ENCODE assay signal across 9 cellular contexts in genomic region chr12:122106891-122107660, GRCh38. TPM values are rescaled to one million over a fixed set of nuclear protein-coding genes. Genes with fewer than 3 reads are reported as not detected.
DNase-seq lines count a peak whose midpoint lies in the region; ATAC-seq, FAIRE-seq and TF ChIP-seq lines count a peak whose summit lies in the region.
"Had no signal": no experiment of that assay in that cellular context is flagged by ENCODE, and none has a peak within 500 bp of the region (broad histone marks: within the 10 kb centered on the region; RNA-seq: fewer than 3 reads in every experiment).

No MANE protein-coding gene starts in this region.

- POLR2A ChIA-PET in activated CD8-positive, alpha-beta T cell treated with anti-CD3 and anti-CD28 coated beads for 36 hours (lab: Charles Lee): interaction anchor here (0.9 to 3.7 kb wide), 5 partner anchors 9 to 28 kb away, joined by 5 to 16 read pairs (median 6); partner anchors contain the start of gene MLXIP

- no peak for FAIRE-seq in GM12891 (lab: Jason Lieb, UNC)

- H3K36me3 ChIP-seq in upper lobe of left lung: no peaks in the 10 kb centered on the region

- 53% methylated on average over 13 of the region's 13 CpGs for WGBS in right cardiac atrium
- WGBS in upper lobe of left lung, 2 donors: 67 to 72% methylated on average over 10 to 12 of the region's 13 CpGs

- H3K9me3 Mint-ChIP-seq in activated CD8-positive, alpha-beta T cell treated with anti-CD3 and anti-CD28 coated beads for 36 hours: peaks cover 1% of the 10 kb centered on the region

- TF ChIP-seq POLR2A in upper lobe of left lung (IDR thresholded peaks at IDR 0.05) (no peak), GM12891 (IDR thresholded peaks at IDR 0.05; ENCODE audit: low read depth, low read length) (no peak)

- no peak for TF ChIP-seq CTCF in activated CD8-positive, alpha-beta T cell treated with anti-CD3 and anti-CD28 coated beads for 36 hours (IDR thresholded peaks at IDR 0.05)
- TF ChIP-seq CTCF in upper lobe of left lung (IDR thresholded peaks at IDR 0.05): no peak

- peak; percentile 84 for ATAC-seq in Right ventricle myocardium superior (ENCODE audit: poor library complexity)
- ATAC-seq in activated CD8-positive, alpha-beta T cell treated with anti-CD3 and anti-CD28 coated beads for 36 hours: no peak
- peak; percentile 74 to 88 for ATAC-seq in right cardiac atrium
- ATAC-seq in upper lobe of left lung (ENCODE audit: low FRiP score in 2 of 2): peak; percentile 62 to 91
- no peak for ATAC-seq in HG03139 (IDR thresholded peaks at IDR 0.05; ENCODE audit: unreplicated experiment)

- DNase-seq in Right ventricle myocardium superior (peak; percentile 78), cardiac septum (ENCODE audit: low spot score) (no peak), right cardiac atrium (peak; percentile 49 to 84 (median 80)), upper lobe of left lung (peak in 1 of 2 donors; percentile 91), GM12891 (ENCODE audit: insufficient read length, low spot score) (no peak), hippocampal formation (lab: John Stamatoyannopoulos, UW) (no peak)
- DNase-seq in activated CD8-positive, alpha-beta T cell treated with anti-CD3 and anti-CD28 coated beads for 36 hours: no peak
- DNase-seq: activated T-cell treated with anti-CD3 and anti-CD28 coated beads for 4 hours had no signal

- no peaks in the 10 kb centered on the region for H3K27me3 Mint-ChIP-seq in activated CD8-positive, alpha-beta T cell treated with anti-CD3 and anti-CD28 coated beads for 36 hours

- CTCF ChIA-PET in activated CD8-positive, alpha-beta T cell treated with anti-CD3 and anti-CD28 coated beads for 36 hours (lab: Charles Lee): interaction anchor here (0.8 to 3.4 kb wide), 7 partner anchors 9 to 53 kb away, joined by 3 to 14 read pairs (median 11); no protein-coding TSS in a partner anchor

- H3K4me1 Mint-ChIP-seq in activated CD8-positive, alpha-beta T cell treated with anti-CD3 and anti-CD28 coated beads for 36 hours (ENCODE audit: low read depth): peaks cover 72% of the 10 kb centered on the region

- H3K27me3 ChIP-seq in right cardiac atrium (ENCODE audit: control insufficient read depth, insufficient read depth) (no peaks in the 10 kb centered on the region), upper lobe of left lung (no peaks in the 10 kb centered on the region)

- H3K4me3 ChIP-seq in right cardiac atrium (ENCODE audit: low read length): no peak overlapping the region
- no peak overlapping the region for H3K4me3 ChIP-seq in upper lobe of left lung

- peaks cover 21% of the 10 kb centered on the region for H3K36me3 Mint-ChIP-seq in activated CD8-positive, alpha-beta T cell treated with anti-CD3 and anti-CD28 coated beads for 36 hours (ENCODE audit: low read depth)

- H3K9me3 ChIP-seq in right cardiac atrium (ENCODE audit: control insufficient read depth, low read length): no peaks in the 10 kb centered on the region
- no peaks in the 10 kb centered on the region for H3K9me3 ChIP-seq in upper lobe of left lung

- no peak overlapping the region for H3K27ac ChIP-seq in right cardiac atrium (ENCODE audit: low read length)
- H3K27ac ChIP-seq in upper lobe of left lung: peak overlapping the region in 2 of 4 donors; percentile 17 to 64

- peak in 1 of 4 donors; percentile 18 for TF ChIP-seq EP300 in upper lobe of left lung (IDR thresholded peaks at IDR 0.05)

- intact Hi-C loops in Right ventricle myocardium superior (cut with DNase I): no loop called here
- intact Hi-C loops in cardiac septum (cut with DNase I): no loop called here
- intact Hi-C loops in activated CD8-positive, alpha-beta T cell treated with anti-CD3 and anti-CD28 coated beads for 36 hours (cut with micrococcal nuclease): no loop called here
- intact Hi-C loops in right cardiac atrium (cut with DNase I): loop anchor here in 1 of 4 donors (5.0 kb wide), 1 partner anchor 35 kb away; no protein-coding TSS in a partner anchor

- peak overlapping the region; percentile 88 for H3K27ac Mint-ChIP-seq in activated CD8-positive, alpha-beta T cell treated with anti-CD3 and anti-CD28 coated beads for 36 hours

- H3K4me3 Mint-ChIP-seq in activated CD8-positive, alpha-beta T cell treated with anti-CD3 and anti-CD28 coated beads for 36 hours: no peak overlapping the region

- H3K4me1 ChIP-seq in right cardiac atrium (ENCODE audit: control insufficient read depth, insufficient read depth, low read length) (peaks cover 17% of the 10 kb centered on the region), upper lobe of left lung (peaks cover 36 to 58% (median 47%) of the 10 kb centered on the region in 4 donors)

TF ChIP-seq in GM12891, 5 proteins besides CTCF, POLR2A, EP300 and RAD21:
- no peak for TF ChIP-seq POLR2AphosphoS5 (IDR thresholded peaks at IDR 0.05; ENCODE audit: low read depth, low read length)
- no peak for TF ChIP-seq PAX5 (IDR thresholded peaks at IDR 0.05; ENCODE audit: insufficient read depth, low read length, severe bottlenecking)
- no peak for TF ChIP-seq TAF1 (IDR thresholded peaks at IDR 0.05; ENCODE audit: low read depth, low read length)
- no peak for TF ChIP-seq POU2F2 (IDR thresholded peaks at IDR 0.05; ENCODE audit: low read depth, low read length)
- TF ChIP-seq SPI1 (IDR thresholded peaks at IDR 0.05; ENCODE audit: low read depth, low read length): no peak

RNA-seq across cellular contexts. Expression of gene MLXIP, which starts 28.5 kb away (rescaled TPM):
- total RNA-seq in Right ventricle myocardium superior: 22.6 TPM
- total RNA-seq in cardiac septum: 24.7 TPM
- 10 to 100 TPM; 26.0 to 28.7 TPM for total RNA-seq in activated CD8-positive, alpha-beta T cell treated with anti-CD3 and anti-CD28 coated beads for 36 hours
- 10 to 100 TPM; 28.8 to 36.0 (median 33.9) TPM for total RNA-seq in right cardiac atrium
- 26.4 TPM for polyA plus RNA-seq in right cardiac atrium
- total RNA-seq in upper lobe of left lung: 100 to 1,000 TPM in 1 of 6 donors, 10 to 100 TPM in 5; 30.4 to 167 (median 55.0) TPM
- 4.6 TPM for polyA plus RNA-seq in GM12891 (2012; ENCODE audit: low read depth, missing spikeins)

Comparison
In these comparisons a context has a peak if more than half of its experiments do, and no peak if none do; other contexts are left out.
1. DNase-seq: peak in Right ventricle myocardium superior (single experiment) and right cardiac atrium (3 of 3); none in cardiac septum (single experiment), activated CD8-positive, alpha-beta T cell treated with anti-CD3 and anti-CD28 coated beads for 36 hours (single experiment), GM12891 (single experiment) and hippocampal formation (0 of 2).
2. ATAC-seq: peak in Right ventricle myocardium superior (single experiment), right cardiac atrium (2 of 2) and upper lobe of left lung (2 of 2); none in activated CD8-positive, alpha-beta T cell treated with anti-CD3 and anti-CD28 coated beads for 36 hours (single experiment) and HG03139 (single experiment).